ENCODE assay signal across 13 cellular contexts in the genomic region with DNA sequence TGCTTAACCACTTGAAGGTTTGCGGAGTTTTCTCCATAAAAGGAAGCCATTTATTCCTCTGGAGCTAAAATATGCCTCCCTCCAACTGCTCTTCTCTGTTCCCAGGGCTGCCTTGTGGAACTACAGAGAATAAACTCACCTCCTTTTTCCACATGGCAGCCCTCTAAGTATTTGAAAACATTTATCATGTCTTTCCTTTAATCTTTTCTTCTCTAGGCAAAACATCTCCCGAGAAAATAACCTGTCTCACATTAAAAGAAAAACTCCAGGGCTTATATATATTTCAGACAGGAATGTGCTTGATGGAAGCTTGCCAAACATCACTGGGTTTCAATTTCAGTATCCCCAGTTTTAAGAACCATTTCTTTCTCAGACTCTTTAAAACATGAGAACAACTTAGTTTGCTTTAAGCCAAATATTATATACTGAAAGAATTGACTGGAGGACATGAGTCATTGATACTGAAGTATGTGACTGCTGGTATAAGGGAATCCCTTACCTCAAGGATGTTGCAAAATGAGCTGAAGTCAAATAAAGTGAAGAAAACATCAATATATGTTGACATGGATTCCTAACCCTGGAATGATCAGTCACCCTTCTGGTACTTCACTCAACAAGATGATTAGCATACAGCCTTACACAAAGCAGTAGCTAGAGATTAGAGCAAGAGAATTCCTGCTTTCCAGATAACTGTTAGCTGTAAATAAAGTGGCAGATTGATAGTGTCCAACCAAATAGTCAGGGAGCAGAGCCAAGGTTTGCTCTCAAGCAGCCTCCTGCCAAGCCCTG.
A peak's percentile ranks its signal among the peaks of the same experiment; 100 is the strongest.
DNase-seq lines count a peak whose midpoint lies in the region; ATAC-seq, FAIRE-seq and TF ChIP-seq lines count a peak whose summit lies in the region.
"Had no signal": no experiment of that assay in that cellular context is flagged by ENCODE, and none has a peak within 500 bp of the region (broad histone marks: within the 10 kb centered on the region; RNA-seq: fewer than 3 reads in every experiment).

No MANE protein-coding gene starts in this region.

- H3K27ac Mint-ChIP-seq in H9 = peak overlapping the region in 1 of 3 experiments; percentile 14; a peak in 2 of 7 replicates
- H3K27ac Mint-ChIP-seq: activated CD8-positive, alpha-beta memory T cell treated with anti-CD3 and anti-CD28 coated beads, Interleukin-2, amount 10 ng/mL, durations not matched to agents 7 days and 5 days had no signal

- H3K9me3 Mint-ChIP-seq in H9 = no peaks in the 10 kb centered on the region; a peak in 1 of 5 replicates

- H3K79me1 ChIP-seq in H9 (ENCODE audit: insufficient read depth, low read depth, low read length, poor library complexity, severe bottlenecking) = no peaks in the 10 kb centered on the region

- H3K27ac ChIP-seq in A549 (peak overlapping the region; percentile 8 to 65; a peak in 3 of 6 replicates), HUES6 (ENCODE audit: low read depth, low read length) (peak overlapping the region; percentile 30; the same call in 1 of the 2 replicates), HepG2 (ENCODE audit: extremely low read length, insufficient read depth, low read length) (no peak overlapping the region), H9 (ENCODE audit: insufficient read length, low read depth, low read length) (no peak overlapping the region)
- H3K27ac ChIP-seq: C4-2B, neutrophil had no signal

- peaks cover 14% of the 10 kb centered on the region; the same call in 2 of the 3 replicates for H3K4me1 ChIP-seq in A549
- H3K4me1 ChIP-seq in HUES6 (ENCODE audit: control insufficient read depth, insufficient read depth, low read length) = peaks cover 5% of the 10 kb centered on the region; the same call in 1 of the 2 replicates
- peaks cover 25% of the 10 kb centered on the region for H3K4me1 ChIP-seq in HepG2 (ENCODE audit: insufficient read depth, low read length)
- no peaks in the 10 kb centered on the region for H3K4me1 ChIP-seq in H9 (ENCODE audit: insufficient read depth, low read length)

- peak; percentile 8 to 47 for DNase-seq in A549 (ENCODE audit: low read depth in 1 of 2, low spot score in 1 of 2)
- peak; percentile 56 for DNase-seq in cerebellum (ENCODE audit: low spot score)
- DNase-seq in HepG2 (ENCODE audit: low spot score) = no peak
- DNase-seq in NCI-H146 (lab: John Stamatoyannopoulos, UW) = no peak
- no peak for DNase-seq in H9
- DNase-seq in OCI-M1 (lab: John Stamatoyannopoulos, UW) = no peak
- DNase-seq: activated CD8-positive, alpha-beta memory T cell treated with anti-CD3 and anti-CD28 coated beads, Interleukin-2, amount 10 ng/mL, durations not matched to agents 7 days and 5 days had no signal

- TF ChIP-seq POLR2A in A549 (IDR thresholded peaks at IDR 0.05; ENCODE audit: low read length) (no peak), HepG2 (IDR thresholded peaks at IDR 0.05; ENCODE audit: insufficient read depth in 1 of 2, low read depth in 2 of 2, low read length in 2 of 2) (no peak)

- H3K36me3 ChIP-seq in HUES6 (ENCODE audit: control insufficient read depth, insufficient read depth, low read length) = peaks cover 4% of the 10 kb centered on the region; the same call in 1 of the 2 replicates
- no peaks in the 10 kb centered on the region for H3K36me3 ChIP-seq in HepG2 (replicated peaks in 1 of 2; ENCODE audit: control insufficient read depth in 1 of 2, insufficient read depth in 2 of 2, low read length in 2 of 2)
- H3K36me3 ChIP-seq: neutrophil had no signal

- H3K4me3 Mint-ChIP-seq in H9 = no peak overlapping the region
- H3K4me3 Mint-ChIP-seq: activated CD8-positive, alpha-beta memory T cell treated with anti-CD3 and anti-CD28 coated beads, Interleukin-2, amount 10 ng/mL, durations not matched to agents 7 days and 5 days; central memory CD8-positive, alpha-beta T cell had no signal

- TF ChIP-seq RAD21 in A549 (conservative IDR thresholded peaks at IDR 0.05 in 1 of 2, IDR thresholded peaks at IDR 0.05 in 1 of 2) (no peak), HepG2 (CRISPR knock-in tag; IDR thresholded peaks at IDR 0.05) (no peak)

- H3K9ac ChIP-seq in HUES6 (ENCODE audit: low read length) (no peak overlapping the region), HepG2 (ENCODE audit: insufficient read depth, low read depth, low read length) (no peak overlapping the region), H9 (ENCODE audit: extremely low read depth, insufficient read length, low read length) (no peak overlapping the region)

- H3K9me3 ChIP-seq in A549 (no peaks in the 10 kb centered on the region), HUES6 (ENCODE audit: control insufficient read depth, insufficient read depth, low read depth, low read length) (peaks cover 6% of the 10 kb centered on the region; the same call in 1 of the 2 replicates), HepG2 (ENCODE audit: low read length) (no peaks in the 10 kb centered on the region), H9 (ENCODE audit: control insufficient read depth, low read depth, low read length) (no peaks in the 10 kb centered on the region)

- peaks cover 10 to 24% (median 13%) of the 10 kb centered on the region in 3 experiments; a peak in 5 of 7 replicates for H3K36me3 Mint-ChIP-seq in H9 (ENCODE audit: insufficient read depth in 1 of 3, low read depth in 3 of 3)

- no peak overlapping the region for H3K4me3 ChIP-seq in A549
- no peak overlapping the region for H3K4me3 ChIP-seq in HUES6 (ENCODE audit: low read depth, low read length)
- no peak overlapping the region for H3K4me3 ChIP-seq in HepG2 (replicated peaks in 1 of 3; ENCODE audit: insufficient read depth in 1 of 3, low read depth in 2 of 3, low read length in 3 of 3)

- no peaks in the 10 kb centered on the region for H3K23me2 ChIP-seq in H9 (ENCODE audit: insufficient read length, low read depth, low read length, poor library complexity, severe bottlenecking)

- H3K4me1 Mint-ChIP-seq in H9 = peaks cover 12 to 13% of the 10 kb centered on the region in 2 experiments
- H3K4me1 Mint-ChIP-seq: activated CD8-positive, alpha-beta memory T cell treated with anti-CD3 and anti-CD28 coated beads, Interleukin-2, amount 10 ng/mL, durations not matched to agents 7 days and 5 days; central memory CD8-positive, alpha-beta T cell had no signal

- no peak overlapping the region for H4K8ac ChIP-seq in H9 (replicated peaks; ENCODE audit: insufficient read length, low read depth, low read length)

- no peak for TF ChIP-seq CTCF in A549 (IDR thresholded peaks at IDR 0.05)
- no peak for TF ChIP-seq CTCF in HepG2 (CRISPR knock-in tag; IDR thresholded peaks at IDR 0.05)
- no peak for TF ChIP-seq CTCF in H9 (conservative IDR thresholded peaks at IDR 0.05)

- H2AFZ ChIP-seq in HepG2 (ENCODE audit: low read length) (no peak overlapping the region), H9 (ENCODE audit: low read length) (no peak overlapping the region)

- no peaks in the 10 kb centered on the region for H4K20me1 ChIP-seq in HepG2 (ENCODE audit: insufficient read depth, low read length)
- H4K20me1 ChIP-seq in H9 (ENCODE audit: control insufficient read depth, insufficient read depth, insufficient read length) = no peaks in the 10 kb centered on the region

- ATAC-seq in A549 = peak; percentile 39 to 70; a peak in 5 of 6 replicates
- ATAC-seq in HepG2 = peak; percentile 39
- no peak for ATAC-seq in GM19467 (IDR thresholded peaks at IDR 0.05; ENCODE audit: unreplicated experiment)
- ATAC-seq: activated CD8-positive, alpha-beta memory T cell treated with anti-CD3 and anti-CD28 coated beads, Interleukin-2, amount 10 ng/mL, durations not matched to agents 7 days and 5 days had no signal

- 86% methylated on average over 2 of the region's 2 CpGs for WGBS in A549 (ENCODE audit: missing lambda C conversion rate)
- WGBS in HepG2 (ENCODE audit: low lambda C conversion rate) = 61% methylated on average over 2 of the region's 2 CpGs
- no CpG with 5 or more reads among the region's 2 CpGs for WGBS in H9 (ENCODE audit: extremely low coverage, insufficient read length, low lambda C conversion rate)

- BruUV-seq in HepG2 (replicated peaks; lab: Mats Ljungman, UMichigan) = no TSS peak

- H3T11ph ChIP-seq in H9 (ENCODE audit: low read length) = no peak overlapping the region

- no peak overlapping the region for H2BK120ac ChIP-seq in H9 (ENCODE audit: low read depth, low read length, poor library complexity, severe bottlenecking)

- CTCF ChIA-PET in A549 (lab: Yijun Ruan, JAX) = interaction anchor here (0.5 to 2.0 kb wide), 5 partner anchors 17 to 426 kb away, joined by 3 to 6 read pairs (median 3); no protein-coding TSS in a partner anchor
- CTCF ChIA-PET in HepG2 (lab: Yijun Ruan, JAX; ENCODE audit: low intra/inter-chr PET ratio, low total read pairs) = no interaction called here

- H2BK5ac ChIP-seq in H9 (ENCODE audit: insufficient read length, low read length) = no peak overlapping the region

- POLR2A ChIA-PET in A549 (lab: Yijun Ruan, JAX) = no interaction called here
- POLR2A ChIA-PET in HepG2 (lab: Yijun Ruan, JAX) = no interaction called here

- no peak overlapping the region for H4K91ac ChIP-seq in H9 (ENCODE audit: insufficient read length, low read depth, low read length)

- FAIRE-seq in A549 (lab: Jason Lieb, UNC) (no peak), HepG2 (lab: Jason Lieb, UNC) (peak; percentile 64)
- FAIRE-seq: GM18507 had no signal

- H4K5ac ChIP-seq in H9 (ENCODE audit: insufficient read length, low read depth, low read length) = no peak overlapping the region

- no peak overlapping the region for H3K4ac ChIP-seq in H9 (ENCODE audit: low read depth, low read length)

- H3K79me2 ChIP-seq in HepG2 (ENCODE audit: insufficient read depth, low read length) (no peaks in the 10 kb centered on the region), H9 (ENCODE audit: insufficient read depth, low read length) (no peaks in the 10 kb centered on the region)

- H3K14ac ChIP-seq in H9 (ENCODE audit: insufficient read depth, low read length) = no peak overlapping the region

- no peak for TF ChIP-seq EP300 in A549 (IDR thresholded peaks at IDR 0.05)
- TF ChIP-seq EP300 in HepG2 (IDR thresholded peaks at IDR 0.05; ENCODE audit: low read depth in 2 of 2, low read length in 2 of 2) = no peak
- no peak for TF ChIP-seq EP300 in HepG2 (CRISPR knock-in tag; IDR thresholded peaks at IDR 0.05; ENCODE audit: borderline replicate concordance)

- no peak overlapping the region for H3K56ac ChIP-seq in H9 (ENCODE audit: insufficient read length, low read depth, low read length)

- H2BK12ac ChIP-seq in H9 (ENCODE audit: insufficient read length, low read depth, low read length) = no peak overlapping the region

- in situ Hi-C loops in HepG2 (cut with HindIII; ENCODE audit: extremely low pct_ligation_motif_present, low pct_unique_long_range_greater_than_20kb) = no loop called here

- H3K23ac ChIP-seq in H9 (ENCODE audit: insufficient read length, low read depth, low read length) = no peak overlapping the region

- H3K4me2 ChIP-seq in A549 (peak overlapping the region; percentile 25; the same call in 2 of the 3 replicates), HepG2 (ENCODE audit: low read depth, low read length) (no peak overlapping the region), H9 (ENCODE audit: insufficient read depth, insufficient read length, low read length) (no peak overlapping the region)

- no peak overlapping the region for H3K18ac ChIP-seq in H9 (ENCODE audit: insufficient read length, low read depth, low read length)

- no peak overlapping the region for H2BK20ac ChIP-seq in H9 (ENCODE audit: low read depth, low read length, poor library complexity, severe bottlenecking)

- intact Hi-C loops in HepG2 (cut with micrococcal nuclease; ENCODE audit: unreplicated experiment) = no loop called here

- no peaks in the 10 kb centered on the region for H3K27me3 Mint-ChIP-seq in H9 (ENCODE audit: low read depth)

- H2BK15ac ChIP-seq in H9 (ENCODE audit: low read depth, low read length) = no peak overlapping the region

- H3K27me3 ChIP-seq in HUES6 (ENCODE audit: control insufficient read depth, insufficient read depth, low read length) = no peaks in the 10 kb centered on the region
- no peaks in the 10 kb centered on the region; a peak in 1 of 5 replicates for H3K27me3 ChIP-seq in HepG2 (ENCODE audit: control insufficient read depth in 1 of 2, insufficient read depth in 2 of 2, low read length in 2 of 2)
- H3K27me3 ChIP-seq in H9 (ENCODE audit: insufficient read depth, low read length) = no peaks in the 10 kb centered on the region
- H3K27me3 ChIP-seq: neutrophil had no signal

- H2AK5ac ChIP-seq in H9 (ENCODE audit: insufficient read length, low read length) = no peak overlapping the region

Comparison
In these comparisons a context has a peak if more than half of its experiments do, and no peak if none do; other contexts are left out.
1. DNase-seq: peak in A549 (2 of 2) and cerebellum (single experiment); none in HepG2 (single experiment), NCI-H146 (single experiment), H9 (single experiment) and OCI-M1 (single experiment).
2. H3K27ac ChIP-seq: peak in A549 (2 of 2) and HUES6 (single experiment); none in HepG2 (single experiment) and H9 (single experiment).